In the genomic region with DNA sequence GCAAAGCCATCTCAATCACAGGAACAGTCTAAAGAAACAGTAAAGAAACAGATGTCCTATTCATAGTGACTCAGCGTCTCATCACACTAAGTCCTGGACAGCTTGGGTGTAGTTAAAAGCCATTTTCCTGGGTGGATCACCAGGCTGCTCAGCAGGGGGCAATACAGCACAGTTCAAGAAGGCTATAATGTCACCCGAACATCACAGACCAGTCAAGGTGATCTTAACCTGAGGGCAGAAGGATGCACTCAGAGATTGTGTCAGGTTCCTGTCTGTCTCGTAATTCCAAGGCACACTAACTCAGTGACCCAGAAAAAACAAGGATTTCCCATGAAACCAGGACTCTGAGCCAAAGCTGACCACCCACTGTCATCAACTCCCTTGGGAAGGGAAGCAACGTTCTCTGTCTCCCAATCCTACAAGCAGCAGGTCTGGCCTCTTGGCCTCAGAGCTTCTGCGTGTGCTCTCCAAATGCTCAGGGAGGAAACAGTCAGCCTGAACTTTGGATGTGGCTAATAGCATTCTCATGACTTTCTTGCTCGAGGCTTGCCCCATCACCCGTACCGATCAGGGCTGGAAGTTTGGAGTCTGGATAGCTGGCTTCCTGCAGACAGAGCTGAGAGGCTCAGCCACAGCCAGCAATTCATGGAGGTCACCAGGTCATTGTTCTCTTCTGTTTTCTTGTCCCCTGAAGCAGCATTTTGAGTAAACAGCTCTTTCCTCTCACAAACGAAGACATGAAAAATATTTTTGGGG, we compare ENCODE assay signal across 10 cellular contexts.
DNase-seq lines count a peak whose midpoint lies in the region; ATAC-seq and TF ChIP-seq lines count a peak whose summit lies in the region.
"Had no signal": no experiment of that assay in that cellular context is flagged by ENCODE, and none has a peak within 500 bp of the region (broad histone marks: within the 10 kb centered on the region; RNA-seq: fewer than 3 reads in every experiment).

No MANE protein-coding gene starts in this region.

- no peak for TF ChIP-seq POLR2A in NB4 (IDR thresholded peaks at IDR 0.05; ENCODE audit: extremely low read depth, insufficient read length)

- CTCF ChIA-PET in Calu3 (lab: Charles Lee), result no interaction called here

- H3K4me3 Mint-ChIP-seq in Calu3 (ENCODE audit: low read depth, unreplicated experiment) (no peak overlapping the region), nephron (no peak overlapping the region)

- TF ChIP-seq CTCF in Calu3 (IDR thresholded peaks at IDR 0.05; ENCODE audit: unreplicated experiment), result no peak
- no peak for TF ChIP-seq CTCF in NB4 (IDR thresholded peaks at IDR 0.05; ENCODE audit: low read depth, low read length)
- TF ChIP-seq CTCF in epithelial cell of esophagus (IDR thresholded peaks at IDR 0.05; ENCODE audit: insufficient read depth, low read depth, low read length, missing control alignments), result no peak
- TF ChIP-seq CTCF in nephron (IDR thresholded peaks at IDR 0.05; ENCODE audit: unreplicated experiment in 3 of 3), result peak in 2 of 3 experiments; percentile 13 to 21

- H3K4me1 Mint-ChIP-seq in Calu3 (ENCODE audit: low read depth, unreplicated experiment) (no peaks in the 10 kb centered on the region), nephron (peaks cover 6% of the 10 kb centered on the region)

- intact Hi-C loops in Calu3 (cut with micrococcal nuclease; ENCODE audit: unreplicated experiment), result loop anchor here (10.0 kb wide), 1 partner anchor 253 kb away; the partner anchor contains the start of gene ITGA8

- H3K36me3 Mint-ChIP-seq in Calu3 (ENCODE audit: insufficient read depth, unreplicated experiment) (no peaks in the 10 kb centered on the region), nephron (ENCODE audit: low read depth) (peaks cover 16% of the 10 kb centered on the region)

- H3K27me3 Mint-ChIP-seq in Calu3 (ENCODE audit: unreplicated experiment) (peaks cover 53% of the 10 kb centered on the region), nephron (ENCODE audit: low read depth) (no peaks in the 10 kb centered on the region)

- no TSS peak for BruUV-seq in Calu3 (replicated peaks; lab: Mats Ljungman, UMichigan)

- DNase-seq in Calu3 (peak; percentile 27), NB4 (ENCODE audit: low read depth) (peak; percentile 1), epithelial cell of esophagus (ENCODE audit: low read depth) (peak; percentile 28), NK-92 (lab: John Stamatoyannopoulos, UW; ENCODE audit: unreplicated experiment) (no peak), DMS153 (lab: John Stamatoyannopoulos, UW) (no peak)
- no peak for DNase-seq in effector CD8-positive, alpha-beta T cell (lab: John Stamatoyannopoulos, UW)
- DNase-seq: NCI-H446 treated with DMSO at 0.1 percent for 48 hours had no signal

- H3K27ac Mint-ChIP-seq in Calu3 (ENCODE audit: unreplicated experiment) (no peak overlapping the region), nephron (peak overlapping the region; percentile 22 to 44 (median 42))

- no peak for ATAC-seq in HG03460 (IDR thresholded peaks at IDR 0.05; ENCODE audit: unreplicated experiment)

- H3K4me3 ChIP-seq in NB4 (ENCODE audit: low read depth, low read length), result no peak overlapping the region
- H3K4me3 ChIP-seq in epithelial cell of esophagus (ENCODE audit: low read length), result no peak overlapping the region
- H3K4me3 ChIP-seq: skin epidermis had no signal

- H3K9me3 Mint-ChIP-seq in Calu3 (ENCODE audit: low read depth, unreplicated experiment) (peaks cover 4% of the 10 kb centered on the region), nephron (peaks cover 15% of the 10 kb centered on the region)

Comparison
In these comparisons a context has a peak if more than half of its experiments do, and no peak if none do; other contexts are left out.
1. DNase-seq: peak in Calu3 (single experiment), NB4 (single experiment) and epithelial cell of esophagus (single experiment); none in NK-92 (single experiment), DMS153 (single experiment) and effector CD8-positive, alpha-beta T cell (single experiment).
2. CTCF ChIP-seq: peak in nephron (2 of 3); none in Calu3 (single experiment), NB4 (single experiment) and epithelial cell of esophagus (single experiment).